Comparison of ENCODE assay signal across 15 cellular contexts in the genomic region with DNA sequence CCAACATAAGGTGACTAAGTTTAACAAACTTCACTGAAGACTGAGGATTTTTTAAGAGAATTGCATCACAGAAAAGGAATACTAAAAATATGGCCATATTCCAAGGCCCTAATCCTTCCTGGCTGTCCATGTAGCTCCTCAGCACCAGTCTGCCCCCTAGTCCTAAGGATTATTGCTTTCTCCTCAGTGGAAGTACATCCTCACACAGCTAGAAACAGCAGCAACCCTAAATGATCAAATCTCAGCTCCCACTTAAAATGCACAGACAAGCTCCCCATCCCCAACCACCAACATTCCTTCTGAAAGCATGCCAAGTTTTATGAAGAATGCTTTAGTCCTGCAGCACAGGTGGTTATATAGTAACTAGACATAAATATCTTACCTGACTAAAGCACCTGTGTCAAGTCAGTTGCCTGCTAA. TPM values are rescaled to one million over a fixed set of nuclear protein-coding genes. Genes with fewer than 3 reads are reported as not detected.
DNase-seq lines count a peak whose midpoint lies in the region; ATAC-seq and TF ChIP-seq lines count a peak whose summit lies in the region.
"Had no signal": no experiment of that assay in that cellular context is flagged by ENCODE, and none has a peak within 500 bp of the region (broad histone marks: within the 10 kb centered on the region; RNA-seq: fewer than 3 reads in every experiment).

No MANE protein-coding gene starts in this region.

- H4K20me1 ChIP-seq in Karpas-422 (ENCODE audit: insufficient read depth, low read depth, low read length), result no peaks in the 10 kb centered on the region

- BruUV-seq in A673 (replicated peaks; lab: Mats Ljungman, UMichigan), result no TSS peak

- H3K9me3 Mint-ChIP-seq in activated CD4-positive, alpha-beta T cell treated with anti-CD3 and anti-CD28 coated beads, Interleukin-2, amount 10 ng/mL, durations not matched to agents 24 days and 14 days, result no peaks in the 10 kb centered on the region
- H3K9me3 Mint-ChIP-seq in stimulated activated naive CD8-positive, alpha-beta T cell treated with anti-CD3 and anti-CD28 coated beads, Interleukin-15, amount 100 ng/mL, for 72 hours, result no peaks in the 10 kb centered on the region
- H3K9me3 Mint-ChIP-seq in CD8-positive, alpha-beta T cell, result no peaks in the 10 kb centered on the region
- H3K9me3 Mint-ChIP-seq: activated CD4-positive, alpha-beta memory T cell treated with anti-CD3 and anti-CD28 coated beads for 36 hours; activated naive CD4-positive, alpha-beta T cell treated with anti-CD3 and anti-CD28 coated beads, Interleukin-2, amount 10 ng/mL, durations not matched to agents 7 days and 5 days; stimulated activated memory B cell treated with anti-CD40 and anti-IgM and Interleukin-4, amounts not matched to agents 10 μg/mL and 1 μg/mL and 100 μg/mL, for 72 hours had no signal

- H3K36me3 Mint-ChIP-seq in activated CD4-positive, alpha-beta T cell treated with anti-CD3 and anti-CD28 coated beads, Interleukin-2, amount 10 ng/mL, durations not matched to agents 24 days and 14 days (ENCODE audit: low read depth), result no peaks in the 10 kb centered on the region
- H3K36me3 Mint-ChIP-seq in CD8-positive, alpha-beta T cell, result no peaks in the 10 kb centered on the region
- H3K36me3 Mint-ChIP-seq: activated CD4-positive, alpha-beta memory T cell treated with anti-CD3 and anti-CD28 coated beads for 36 hours; activated naive CD4-positive, alpha-beta T cell treated with anti-CD3 and anti-CD28 coated beads, Interleukin-2, amount 10 ng/mL, durations not matched to agents 7 days and 5 days; immature natural killer cell; stimulated activated memory B cell treated with anti-CD40 and anti-IgM and Interleukin-4, amounts not matched to agents 10 μg/mL and 1 μg/mL and 100 μg/mL, for 72 hours had no signal

- H3K4me3 ChIP-seq in A673 (ENCODE audit: low read depth, low read length, poor library complexity, severe bottlenecking), result no peak overlapping the region
- H3K4me3 ChIP-seq in Karpas-422 (ENCODE audit: low read length), result no peak overlapping the region
- H3K4me3 ChIP-seq in lower lobe of right lung, result no peak overlapping the region
- no peak overlapping the region for H3K4me3 ChIP-seq in CD8-positive, alpha-beta T cell (ENCODE audit: low read depth, low read length)

- no peak overlapping the region for H3K27ac Mint-ChIP-seq in activated CD4-positive, alpha-beta T cell treated with anti-CD3 and anti-CD28 coated beads, Interleukin-2, amount 10 ng/mL, durations not matched to agents 24 days and 14 days
- H3K27ac Mint-ChIP-seq in stimulated activated naive CD8-positive, alpha-beta T cell treated with anti-CD3 and anti-CD28 coated beads, Interleukin-15, amount 100 ng/mL, for 72 hours, result no peak overlapping the region
- no peak overlapping the region for H3K27ac Mint-ChIP-seq in CD8-positive, alpha-beta T cell
- H3K27ac Mint-ChIP-seq: activated CD4-positive, alpha-beta memory T cell treated with anti-CD3 and anti-CD28 coated beads for 36 hours; activated naive CD4-positive, alpha-beta T cell treated with anti-CD3 and anti-CD28 coated beads, Interleukin-2, amount 10 ng/mL, durations not matched to agents 7 days and 5 days; immature natural killer cell; stimulated activated memory B cell treated with anti-CD40 and anti-IgM and Interleukin-4, amounts not matched to agents 10 μg/mL and 1 μg/mL and 100 μg/mL, for 72 hours had no signal

- H3K4me3 Mint-ChIP-seq in activated CD4-positive, alpha-beta T cell treated with anti-CD3 and anti-CD28 coated beads, Interleukin-2, amount 10 ng/mL, durations not matched to agents 24 days and 14 days, result no peak overlapping the region
- H3K4me3 Mint-ChIP-seq in stimulated activated naive CD8-positive, alpha-beta T cell treated with anti-CD3 and anti-CD28 coated beads, Interleukin-15, amount 100 ng/mL, for 72 hours, result no peak overlapping the region
- no peak overlapping the region for H3K4me3 Mint-ChIP-seq in CD8-positive, alpha-beta T cell
- H3K4me3 Mint-ChIP-seq: activated CD4-positive, alpha-beta memory T cell treated with anti-CD3 and anti-CD28 coated beads for 36 hours; activated naive CD4-positive, alpha-beta T cell treated with anti-CD3 and anti-CD28 coated beads, Interleukin-2, amount 10 ng/mL, durations not matched to agents 7 days and 5 days; immature natural killer cell; stimulated activated memory B cell treated with anti-CD40 and anti-IgM and Interleukin-4, amounts not matched to agents 10 μg/mL and 1 μg/mL and 100 μg/mL, for 72 hours had no signal

- no peak overlapping the region for H3K4me2 ChIP-seq in Karpas-422 (ENCODE audit: low read depth, low read length, poor library complexity, severe bottlenecking)

- peak; percentile 28 to 44 for ATAC-seq in lower lobe of right lung
- no peak for ATAC-seq in HG03045 (IDR thresholded peaks at IDR 0.05; ENCODE audit: unreplicated experiment)
- ATAC-seq in stimulated activated naive CD8-positive, alpha-beta T cell treated with anti-CD3 and anti-CD28 coated beads, Interleukin-15, amount 100 ng/mL, for 72 hours, result no peak
- ATAC-seq in CD8-positive, alpha-beta T cell, result no peak
- ATAC-seq: stimulated activated memory B cell treated with anti-CD40 and anti-IgM and Interleukin-4, amounts not matched to agents 10 μg/mL and 1 μg/mL and 100 μg/mL, for 72 hours had no signal

- H3K9ac ChIP-seq in Karpas-422 (ENCODE audit: low read length), result no peak overlapping the region

- H2AFZ ChIP-seq in Karpas-422 (ENCODE audit: low read length), result no peak overlapping the region

- H3K9me3 ChIP-seq in A673 (ENCODE audit: low read depth, low read length, poor library complexity, severe bottlenecking), result no peaks in the 10 kb centered on the region
- H3K9me3 ChIP-seq in Karpas-422 (ENCODE audit: low read length), result no peaks in the 10 kb centered on the region
- no peaks in the 10 kb centered on the region for H3K9me3 ChIP-seq in lower lobe of right lung
- no peaks in the 10 kb centered on the region for H3K9me3 ChIP-seq in CD8-positive, alpha-beta T cell (ENCODE audit: low read length)

- no peak overlapping the region for H3K27ac ChIP-seq in A673 (ENCODE audit: low read depth, low read length, poor library complexity, severe bottlenecking)
- H3K27ac ChIP-seq in Karpas-422 (ENCODE audit: low read length), result no peak overlapping the region
- no peak overlapping the region for H3K27ac ChIP-seq in lower lobe of right lung
- H3K27ac ChIP-seq in CD8-positive, alpha-beta T cell (ENCODE audit: low read depth, low read length), result no peak overlapping the region

- intact Hi-C loops in A673 (cut with micrococcal nuclease; ENCODE audit: unreplicated experiment), result no loop called here
- intact Hi-C loops in lower lobe of right lung (cut with DNase I), result no loop called here
- intact Hi-C loops in activated CD4-positive, alpha-beta T cell treated with anti-CD3 and anti-CD28 coated beads, Interleukin-2, amount 10 ng/mL, durations not matched to agents 24 days and 14 days (cut with micrococcal nuclease), result no loop called here
- intact Hi-C loops in CD8-positive, alpha-beta T cell (cut with DNase I, micrococcal nuclease), result no loop called here

- DNase-seq in A673 (ENCODE audit: low spot score), result no peak
- DNase-seq in Karpas-422, result peak; percentile 10
- peak; percentile 66 for DNase-seq in dedifferentiated amniotic fluid mesenchymal stem cell (ENCODE audit: extremely low spot score)
- no peak for DNase-seq in lower lobe of right lung
- DNase-seq in activated CD4-positive, alpha-beta T cell treated with anti-CD3 and anti-CD28 coated beads, Interleukin-2, amount 10 ng/mL, durations not matched to agents 24 days and 14 days, result no peak
- DNase-seq in stimulated activated naive CD8-positive, alpha-beta T cell treated with anti-CD3 and anti-CD28 coated beads, Interleukin-15, amount 100 ng/mL, for 72 hours, result no peak
- no peak for DNase-seq in CD8-positive, alpha-beta T cell
- DNase-seq: ACHN; activated CD4-positive, alpha-beta memory T cell treated with anti-CD3 and anti-CD28 coated beads for 36 hours; activated naive CD4-positive, alpha-beta T cell treated with anti-CD3 and anti-CD28 coated beads, Interleukin-2, amount 10 ng/mL, durations not matched to agents 7 days and 5 days; immature natural killer cell; NCI-H2029 had no signal

- H3K4me1 ChIP-seq in A673 (ENCODE audit: insufficient read depth, low read length, poor library complexity, severe bottlenecking) (peaks cover 6% of the 10 kb centered on the region), Karpas-422 (ENCODE audit: low read length) (no peaks in the 10 kb centered on the region), lower lobe of right lung (peaks cover 27% of the 10 kb centered on the region)
- H3K4me1 ChIP-seq in CD8-positive, alpha-beta T cell (ENCODE audit: insufficient read depth, low read length), result no peaks in the 10 kb centered on the region

- POLR2A ChIA-PET in A673 (lab: Charles Lee; ENCODE audit: low non-redundant PET), result no interaction called here
- POLR2A ChIA-PET in CD8-positive, alpha-beta T cell (lab: Charles Lee), result no interaction called here

- H3K79me2 ChIP-seq in Karpas-422 (ENCODE audit: low read length), result no peaks in the 10 kb centered on the region

- H3K4me1 Mint-ChIP-seq in activated CD4-positive, alpha-beta T cell treated with anti-CD3 and anti-CD28 coated beads, Interleukin-2, amount 10 ng/mL, durations not matched to agents 24 days and 14 days, result peaks cover 7% of the 10 kb centered on the region
- peaks cover 18% of the 10 kb centered on the region for H3K4me1 Mint-ChIP-seq in stimulated activated naive CD8-positive, alpha-beta T cell treated with anti-CD3 and anti-CD28 coated beads, Interleukin-15, amount 100 ng/mL, for 72 hours
- no peaks in the 10 kb centered on the region for H3K4me1 Mint-ChIP-seq in CD8-positive, alpha-beta T cell (ENCODE audit: low read depth)
- H3K4me1 Mint-ChIP-seq: activated naive CD4-positive, alpha-beta T cell treated with anti-CD3 and anti-CD28 coated beads, Interleukin-2, amount 10 ng/mL, durations not matched to agents 7 days and 5 days; stimulated activated memory B cell treated with anti-CD40 and anti-IgM and Interleukin-4, amounts not matched to agents 10 μg/mL and 1 μg/mL and 100 μg/mL, for 72 hours had no signal

- H3K36me3 ChIP-seq in A673 (ENCODE audit: insufficient read depth, low read length, poor library complexity, severe bottlenecking) (no peaks in the 10 kb centered on the region), Karpas-422 (ENCODE audit: insufficient read depth, low read length) (no peaks in the 10 kb centered on the region), lower lobe of right lung (peaks cover 17% of the 10 kb centered on the region)
- no peaks in the 10 kb centered on the region for H3K36me3 ChIP-seq in CD8-positive, alpha-beta T cell (ENCODE audit: insufficient read depth, low read length)

- TF ChIP-seq CTCF in A673 (conservative IDR thresholded peaks at IDR 0.05; ENCODE audit: low read depth, low read length), result 0 out of 2 replicates have a peak, but pooled peaks have one; percentile 13
- no peak for TF ChIP-seq CTCF in lower lobe of right lung (IDR thresholded peaks at IDR 0.05)
- no peak for TF ChIP-seq CTCF in CD8-positive, alpha-beta T cell (IDR thresholded peaks at IDR 0.05)

- no peaks in the 10 kb centered on the region for H3K9me2 ChIP-seq in Karpas-422 (replicated peaks; ENCODE audit: insufficient read depth, low read length)

- CTCF ChIA-PET in A673 (lab: Charles Lee), result no interaction called here
- CTCF ChIA-PET in CD8-positive, alpha-beta T cell (lab: Charles Lee), result no interaction called here

- H3K27me3 Mint-ChIP-seq in activated CD4-positive, alpha-beta T cell treated with anti-CD3 and anti-CD28 coated beads, Interleukin-2, amount 10 ng/mL, durations not matched to agents 24 days and 14 days, result peaks cover 8% of the 10 kb centered on the region
- H3K27me3 Mint-ChIP-seq in stimulated activated naive CD8-positive, alpha-beta T cell treated with anti-CD3 and anti-CD28 coated beads, Interleukin-15, amount 100 ng/mL, for 72 hours, result peaks cover 42% of the 10 kb centered on the region
- H3K27me3 Mint-ChIP-seq in CD8-positive, alpha-beta T cell (ENCODE audit: low read depth), result peaks cover 11% of the 10 kb centered on the region

- no peaks in the 10 kb centered on the region for H3K27me3 ChIP-seq in A673 (replicated peaks; ENCODE audit: insufficient read depth, low read depth, low read length, poor library complexity)
- no peaks in the 10 kb centered on the region for H3K27me3 ChIP-seq in Karpas-422 (ENCODE audit: low read length)
- H3K27me3 ChIP-seq in lower lobe of right lung (ENCODE audit: low read depth), result no peaks in the 10 kb centered on the region
- H3K27me3 ChIP-seq in CD8-positive, alpha-beta T cell (ENCODE audit: insufficient read depth, low read length), result no peaks in the 10 kb centered on the region

RNA-seq across cellular contexts. Expression of gene ST3GAL6, which starts 14.7 kb away (rescaled TPM):
- total RNA-seq in A673 (2021), result 4.8 and 8.2 TPM in 2 replicates
- not detected in 2 replicates for total RNA-seq in Karpas-422 (2014; rRNA removed; shearing (Covaris generic); ENCODE audit: low replicate concordance)
- 42.4 TPM for total RNA-seq in lower lobe of right lung
- total RNA-seq in activated CD4-positive, alpha-beta T cell treated with anti-CD3 and anti-CD28 coated beads, Interleukin-2, amount 10 ng/mL, durations not matched to agents 24 days and 14 days, result 0.19 TPM in 1 of 2 replicates, not detected in the other
- total RNA-seq in CD8-positive, alpha-beta T cell, result not detected
- total RNA-seq: activated CD4-positive, alpha-beta memory T cell treated with anti-CD3 and anti-CD28 coated beads for 36 hours; T-helper 1 cell treated with Interleukin-12 subunit alpha and Interleukin-12 subunit beta and Interleukin-4 antibody, amounts not matched to agents 30 ng/mL and 1 ng/mL, for 36 hours had no signal

Comparison
In these comparisons a context has a peak if more than half of its experiments do, and no peak if none do; other contexts are left out.
1. DNase-seq: peak in Karpas-422 (single experiment) and dedifferentiated amniotic fluid mesenchymal stem cell (single experiment); none in A673 (single experiment), lower lobe of right lung (single experiment), activated CD4-positive, alpha-beta T cell treated with anti-CD3 and anti-CD28 coated beads, Interleukin-2, amount 10 ng/mL, durations not matched to agents 24 days and 14 days (single experiment), stimulated activated naive CD8-positive, alpha-beta T cell treated with anti-CD3 and anti-CD28 coated beads, Interleukin-15, amount 100 ng/mL, for 72 hours (0 of 2) and CD8-positive, alpha-beta T cell (0 of 7).
2. ATAC-seq: peak in lower lobe of right lung (2 of 2); none in HG03045 (single experiment), stimulated activated naive CD8-positive, alpha-beta T cell treated with anti-CD3 and anti-CD28 coated beads, Interleukin-15, amount 100 ng/mL, for 72 hours (single experiment) and CD8-positive, alpha-beta T cell (single experiment).